In genomic region chr20:49935746-49936152, GRCh38 we compare ENCODE assay signal across 8 cellular contexts. TPM values are rescaled to one million over a fixed set of nuclear protein-coding genes. Genes with fewer than 3 reads are reported as not detected.
DNase-seq lines count a peak whose midpoint lies in the region; ATAC-seq and TF ChIP-seq lines count a peak whose summit lies in the region.

No MANE protein-coding gene starts in this region.

- TF ChIP-seq POLR2A in breast epithelium (IDR thresholded peaks at IDR 0.05) = no peak

- intact Hi-C loops in breast epithelium (cut with DNase I; ENCODE audit: low total_unique reads) = loop anchor here (2.0 kb wide), 1 partner anchor 53 kb away; no protein-coding TSS in a partner anchor

- peak overlapping the region in 2 of 3 donors; percentile 46 to 95 for H3K27ac Mint-ChIP-seq in CD4-positive, CD25-positive, alpha-beta regulatory T cell

- peak overlapping the region; percentile 88 for H3K27ac ChIP-seq in CD4-positive, CD25-positive, alpha-beta regulatory T cell (ENCODE audit: insufficient read depth, low read length, poor library complexity, severe bottlenecking)
- H3K27ac ChIP-seq in breast epithelium (peak overlapping the region; percentile 33 to 96), muscle layer of duodenum (ENCODE audit: low read length) (no peak overlapping the region)

- H3K4me3 ChIP-seq in CD4-positive, CD25-positive, alpha-beta regulatory T cell (ENCODE audit: low read depth, low read length) = peak overlapping the region; percentile 69
- peak overlapping the region; percentile 98 to 100 (median 100) for H3K4me3 ChIP-seq in breast epithelium
- H3K4me3 ChIP-seq in muscle layer of duodenum (ENCODE audit: low read depth in 1 of 2, low read length in 2 of 2) = peak overlapping the region; percentile 30 to 86

- no peak for TF ChIP-seq CTCF in breast epithelium (IDR thresholded peaks at IDR 0.05)

- no peaks in the 10 kb centered on the region for H3K36me3 Mint-ChIP-seq in CD4-positive, CD25-positive, alpha-beta regulatory T cell

- ATAC-seq in CD4-positive, CD25-positive, alpha-beta regulatory T cell (ENCODE audit: low read depth in 2 of 2) = no peak
- ATAC-seq in HG03139 (IDR thresholded peaks at IDR 0.05; ENCODE audit: unreplicated experiment) (peak; percentile 6), GM21360 (IDR thresholded peaks at IDR 0.05; ENCODE audit: unreplicated experiment) (no peak), GM19452 (IDR thresholded peaks at IDR 0.05; ENCODE audit: unreplicated experiment) (no peak)

- peaks cover 39% of the 10 kb centered on the region for H3K4me1 ChIP-seq in CD4-positive, CD25-positive, alpha-beta regulatory T cell (ENCODE audit: control insufficient read depth, insufficient read depth, low read length, poor library complexity, severe bottlenecking)
- H3K4me1 ChIP-seq in breast epithelium (peaks cover 0 to 20% of the 10 kb centered on the region in 2 donors), muscle layer of duodenum (ENCODE audit: control insufficient read depth in 1 of 2, insufficient read depth in 2 of 2, low read length in 2 of 2) (peaks cover 18 to 37% of the 10 kb centered on the region in 2 donors)

- peak overlapping the region; percentile 95 to 99 (median 98) for H3K4me3 Mint-ChIP-seq in CD4-positive, CD25-positive, alpha-beta regulatory T cell

- no peaks in the 10 kb centered on the region for H3K9me3 Mint-ChIP-seq in CD4-positive, CD25-positive, alpha-beta regulatory T cell

- DNase-seq in CD4-positive, CD25-positive, alpha-beta regulatory T cell = no peak
- DNase-seq in breast epithelium (ENCODE audit: low spot score in 2 of 2) (no peak), NCI-H82 treated with DMSO at 0.1 percent for 48 hours (lab: John Stamatoyannopoulos, UW; ENCODE audit: unreplicated experiment) (no peak), NCI-H526 treated with DMSO at 0.1 percent for 48 hours (lab: John Stamatoyannopoulos, UW) (no peak)

- H3K27me3 ChIP-seq in CD4-positive, CD25-positive, alpha-beta regulatory T cell (ENCODE audit: control insufficient read depth, insufficient read depth, low read length) = no peaks in the 10 kb centered on the region
- no peaks in the 10 kb centered on the region for H3K27me3 ChIP-seq in breast epithelium
- H3K27me3 ChIP-seq in muscle layer of duodenum (ENCODE audit: low read depth, low read length) = no peaks in the 10 kb centered on the region

- H3K27me3 Mint-ChIP-seq in CD4-positive, CD25-positive, alpha-beta regulatory T cell = peaks cover 4% of the 10 kb centered on the region

- no peaks in the 10 kb centered on the region for H3K9me3 ChIP-seq in CD4-positive, CD25-positive, alpha-beta regulatory T cell (ENCODE audit: control insufficient read depth in 2 of 2, low read length in 2 of 2)
- H3K9me3 ChIP-seq in breast epithelium (no peaks in the 10 kb centered on the region), muscle layer of duodenum (ENCODE audit: control insufficient read depth in 1 of 2, low read length in 2 of 2) (no peaks in the 10 kb centered on the region)

- H3K4me1 Mint-ChIP-seq in CD4-positive, CD25-positive, alpha-beta regulatory T cell = peaks cover 13 to 48% (median 39%) of the 10 kb centered on the region in 4 donors

- H3K36me3 ChIP-seq in CD4-positive, CD25-positive, alpha-beta regulatory T cell (ENCODE audit: control insufficient read depth, insufficient read depth, low read length) = peaks cover 12% of the 10 kb centered on the region
- no peaks in the 10 kb centered on the region for H3K36me3 ChIP-seq in breast epithelium
- H3K36me3 ChIP-seq in muscle layer of duodenum (ENCODE audit: control insufficient read depth in 1 of 2, insufficient read depth in 2 of 2, low read length in 2 of 2) = peaks cover 5 to 9% of the 10 kb centered on the region in 2 donors

RNA-seq across cellular contexts. Expression of gene RNF114, which starts 0.4 kb away (rescaled TPM):
- 132 TPM for total RNA-seq in CD4-positive, CD25-positive, alpha-beta regulatory T cell
- 100 to 1,000 TPM; 134 to 147 (median 146) TPM for polyA plus RNA-seq in CD4-positive, CD25-positive, alpha-beta regulatory T cell
- total RNA-seq in breast epithelium = 100 to 1,000 TPM; 224 TPM

RNA-seq across cellular contexts. Expression of gene SPATA2, which starts 20.4 kb away (rescaled TPM):
- total RNA-seq in CD4-positive, CD25-positive, alpha-beta regulatory T cell = 19.1 TPM
- 1 to 10 TPM; 2.1 to 3.4 (median 2.9) TPM for polyA plus RNA-seq in CD4-positive, CD25-positive, alpha-beta regulatory T cell
- total RNA-seq in breast epithelium = 1 to 10 TPM; 1.8 to 4.6 (median 4.0) TPM

RNA-seq across cellular contexts. Expression of gene SNAI1, which starts 47.0 kb away (rescaled TPM):
- total RNA-seq in CD4-positive, CD25-positive, alpha-beta regulatory T cell = 1.4 TPM
- polyA plus RNA-seq in CD4-positive, CD25-positive, alpha-beta regulatory T cell = under 1 TPM in 1 of 4 donors, not detected in 3; 0.34 TPM
- 1 to 10 TPM in 2 of 3 donors, under 1 TPM in 1; 0.80 to 5.0 (median 4.3) TPM for total RNA-seq in breast epithelium
